ENCODE assay signal across 8 cellular contexts in genomic region chr10:59830601-59831259, GRCh38.
DNase-seq lines count a peak whose midpoint lies in the region; ATAC-seq and FAIRE-seq lines count a peak whose summit lies in the region.

No MANE protein-coding gene starts in this region.

- H3K4me3 ChIP-seq in right cardiac atrium (ENCODE audit: low read length), result no peak overlapping the region
- H3K4me3 ChIP-seq in small intestine (ENCODE audit: low read depth in 1 of 2, low read length in 2 of 2), result no peak overlapping the region

- peaks cover 2% of the 10 kb centered on the region for H3K4me1 ChIP-seq in right cardiac atrium (ENCODE audit: control insufficient read depth, insufficient read depth, low read length)
- peaks cover 2 to 6% of the 10 kb centered on the region in 2 donors for H3K4me1 ChIP-seq in small intestine (ENCODE audit: control insufficient read depth in 2 of 2, insufficient read depth in 1 of 2, low read depth in 1 of 2, low read length in 1 of 2)

- FAIRE-seq in small intestine (lab: Jason Lieb, UNC), result no peak

- peaks cover 0 to 4% of the 10 kb centered on the region in 2 donors for H3K36me3 ChIP-seq in small intestine (ENCODE audit: control insufficient read depth in 2 of 2, insufficient read depth in 2 of 2, low read length in 2 of 2)

- no peaks in the 10 kb centered on the region for H3K27me3 ChIP-seq in right cardiac atrium (ENCODE audit: control insufficient read depth, insufficient read depth)
- H3K27me3 ChIP-seq in small intestine (ENCODE audit: control insufficient read depth in 2 of 2, insufficient read depth in 2 of 2, low read length in 2 of 2), result no peaks in the 10 kb centered on the region

- DNase-seq in AG08395 (ENCODE audit: low spot score) (peak; percentile 74), G401 (ENCODE audit: low spot score) (peak; percentile 76), NCI-H2081 (lab: John Stamatoyannopoulos, UW) (peak; percentile 26 to 34), amniotic epithelial cell (ENCODE audit: low read depth) (peak; percentile 54), right cardiac atrium (peak in 1 of 3 donors; percentile 59), small intestine (peak; percentile 67)
- DNase-seq in stimulated activated naive CD4-positive, alpha-beta T cell treated with Interleukin-2 at 50 U/mL for 16 hours (lab: John Stamatoyannopoulos, UW), result no peak

- H3K27ac ChIP-seq in right cardiac atrium (ENCODE audit: low read length) (no peak overlapping the region), small intestine (ENCODE audit: low read depth in 1 of 2, low read length in 1 of 2) (no peak overlapping the region)

- ATAC-seq in right cardiac atrium (peak; percentile 65 to 68), GM21528 (IDR thresholded peaks at IDR 0.05; ENCODE audit: low FRiP score, unreplicated experiment) (no peak)

- WGBS in right cardiac atrium, result 74% methylated on average over 7 of the region's 7 CpGs
- WGBS in small intestine, 3 donors, result 72 to 80% (median 78%) methylated on average over 7 of the region's 7 CpGs

- H3K9me3 ChIP-seq in right cardiac atrium (ENCODE audit: control insufficient read depth, low read length) (no peaks in the 10 kb centered on the region), small intestine (ENCODE audit: control insufficient read depth, low read depth) (no peaks in the 10 kb centered on the region)

- in situ Hi-C loops in G401 (cut with HindIII; ENCODE audit: low sequenced_read_pairs), result no loop called here

- intact Hi-C loops in right cardiac atrium (cut with DNase I), result loop anchor here in 3 of 4 donors (2.0 to 5.0 kb wide), 3 partner anchors 198 to 204 kb away; no protein-coding TSS in a partner anchor
